ENCODE assay signal across 11 cellular contexts in genomic region chr22:43159484-43160178, GRCh38. TPM values are rescaled to one million over a fixed set of nuclear protein-coding genes. Genes with fewer than 3 reads are reported as not detected.
A peak's percentile ranks its signal among the peaks of the same experiment; 100 is the strongest.
DNase-seq lines count a peak whose midpoint lies in the region; ATAC-seq, FAIRE-seq and TF ChIP-seq lines count a peak whose summit lies in the region.
"Had no signal": no experiment of that assay in that cellular context is flagged by ENCODE, and none has a peak within 500 bp of the region (broad histone marks: within the 10 kb centered on the region; RNA-seq: fewer than 3 reads in every experiment).

No MANE protein-coding gene starts in this region.

- H3K27ac ChIP-seq in K562 (ENCODE audit: extremely low read depth, low read depth, low read length) = no peak overlapping the region
- H3K27ac ChIP-seq: parathyroid adenoma had no signal

- H3K4me3 ChIP-seq in BJ (ENCODE audit: low read depth, low read length) (no peak overlapping the region), H7 (ENCODE audit: insufficient read depth, low read depth, low read length) (no peak overlapping the region), K562 (no peak overlapping the region), mucosa of descending colon (no peak overlapping the region)

- H3K36me3 Mint-ChIP-seq in T-helper 2 cell treated with Interferon-gamma antibody and Interleukin-4, amounts not matched to agents 5 μg/mL and 100 μg/mL, for 36 hours (ENCODE audit: low read depth) = peaks cover 5% of the 10 kb centered on the region

- no peak for TF ChIP-seq EP300 in K562 (IDR thresholded peaks at IDR 0.05; ENCODE audit: low read length)

- H3K9me3 Mint-ChIP-seq in T-helper 2 cell treated with Interferon-gamma antibody and Interleukin-4, amounts not matched to agents 5 μg/mL and 100 μg/mL, for 36 hours = no peaks in the 10 kb centered on the region

- H3K79me2 ChIP-seq in K562 (ENCODE audit: control insufficient read depth, insufficient read depth, low read length) = peaks cover 5% of the 10 kb centered on the region; the same call in 1 of the 3 replicates
- H3K79me2 ChIP-seq: parathyroid adenoma had no signal

- H3K9ac ChIP-seq in K562 (ENCODE audit: insufficient read depth in 1 of 2, low read depth in 2 of 2, low read length in 2 of 2) = no peak overlapping the region; a peak in 1 of 4 replicates
- H3K9ac ChIP-seq: parathyroid adenoma had no signal

- no peaks in the 10 kb centered on the region for H3K4me1 Mint-ChIP-seq in T-helper 2 cell treated with Interferon-gamma antibody and Interleukin-4, amounts not matched to agents 5 μg/mL and 100 μg/mL, for 36 hours (ENCODE audit: low read depth)

- no peaks in the 10 kb centered on the region for H3K27me3 ChIP-seq in BJ (ENCODE audit: control insufficient read depth, insufficient read depth, low read length)
- H3K27me3 ChIP-seq in H7 (ENCODE audit: control insufficient read depth, insufficient read depth, low read length) = no peaks in the 10 kb centered on the region
- no peaks in the 10 kb centered on the region for H3K27me3 ChIP-seq in K562 (ENCODE audit: control insufficient read depth in 2 of 2, insufficient read depth in 2 of 2, low read length in 2 of 2)

- H3K9me1 ChIP-seq in K562 (ENCODE audit: control insufficient read depth, insufficient read depth, low read length) = no peaks in the 10 kb centered on the region

- H3K27ac Mint-ChIP-seq in T-helper 2 cell treated with Interferon-gamma antibody and Interleukin-4, amounts not matched to agents 5 μg/mL and 100 μg/mL, for 36 hours = no peak overlapping the region

- intact Hi-C loops in K562 (cut with micrococcal nuclease) = no loop called here
- intact Hi-C loops in mucosa of descending colon (cut with DNase I, micrococcal nuclease) = no loop called here

- no peaks in the 10 kb centered on the region for H3K9me3 ChIP-seq in K562 (replicated peaks; ENCODE audit: control insufficient read depth, insufficient read depth, low read depth, low read length)
- no peaks in the 10 kb centered on the region for H3K9me3 ChIP-seq in mucosa of descending colon

- H3K36me3 ChIP-seq in BJ (ENCODE audit: control insufficient read depth, insufficient read depth, low read length) (peaks cover 24% of the 10 kb centered on the region), H7 (replicated peaks; ENCODE audit: control insufficient read depth, insufficient read depth, low read length) (no peaks in the 10 kb centered on the region), K562 (ENCODE audit: control insufficient read depth, insufficient read depth, low read length) (peaks cover 19% of the 10 kb centered on the region; the same call in 1 of the 3 replicates), mucosa of descending colon (ENCODE audit: low read depth) (no peaks in the 10 kb centered on the region)

- no peak overlapping the region for H3K4me3 Mint-ChIP-seq in T-helper 2 cell treated with Interferon-gamma antibody and Interleukin-4, amounts not matched to agents 5 μg/mL and 100 μg/mL, for 36 hours

- H2AFZ ChIP-seq in K562 (ENCODE audit: low read depth, low read length) = no peak overlapping the region
- H2AFZ ChIP-seq: parathyroid adenoma had no signal

- 0 out of 2 replicates have a peak, but pooled peaks cover 3% of the 10 kb centered on the region for H4K20me1 ChIP-seq in K562 (replicated peaks; ENCODE audit: control insufficient read depth, insufficient read depth, low read length)

- TF ChIP-seq CTCF in BJ (IDR thresholded peaks at IDR 0.05; ENCODE audit: insufficient read depth, low read depth, low read length) (peak; percentile 27; the same call in 1 of the 2 replicates), K562 (IDR thresholded peaks at IDR 0.05 in 2 of 3, conservative IDR thresholded peaks at IDR 0.05 in 1 of 3; ENCODE audit: insufficient read depth in 2 of 3, low read depth in 1 of 3, low read length in 3 of 3) (peak; percentile 18 to 43 (median 20); a peak in 2 of 6 replicates), mucosa of descending colon (IDR thresholded peaks at IDR 0.05) (peak; percentile 33)

- H3K4me1 ChIP-seq in K562 (replicated peaks in 1 of 2; ENCODE audit: control insufficient read depth in 2 of 2, insufficient read depth in 2 of 2, low read length in 2 of 2) (peaks cover 8 to 49% of the 10 kb centered on the region in 2 experiments), mucosa of descending colon (ENCODE audit: low read depth) (peaks cover 55% of the 10 kb centered on the region)
- H3K4me1 ChIP-seq: parathyroid adenoma had no signal

- 86% methylated on average over 6 of the region's 18 CpGs for WGBS in K562 (ENCODE audit: insufficient coverage, low coverage, missing lambda C conversion rate)

- ATAC-seq in K562 (no peak), mucosa of descending colon (peak; percentile 85)
- no peak for ATAC-seq in stimulated activated naive CD8-positive, alpha-beta T cell treated with anti-CD3 and anti-CD28 coated beads, Interleukin-15, Interleukin-2, amounts not matched to agents 100 U/mL and 50 U/mL, for 24 hours

- no TSS peak for BruUV-seq in K562 (replicated peaks; lab: Mats Ljungman, UMichigan)

- peak in 1 of 2 experiments; percentile 10; a peak in 1 of 4 replicates for TF ChIP-seq RAD21 in K562 (CRISPR knock-in tag; conservative IDR thresholded peaks at IDR 0.05 in 1 of 2, IDR thresholded peaks at IDR 0.05 in 1 of 2)

- no peak overlapping the region for H3K4me2 ChIP-seq in K562 (ENCODE audit: insufficient read depth, low read length)

- in situ Hi-C loops in K562 (cut with MboI) = no loop called here

- TF ChIP-seq POLR2A in K562 (conservative IDR thresholded peaks at IDR 0.05) = no peak

- POLR2A ChIA-PET in BJ (lab: Charles Lee) = no interaction called here
- POLR2A ChIA-PET in K562 (lab: Yijun Ruan, JAX) = no interaction called here

- no peak for FAIRE-seq in K562 (lab: Jason Lieb, UNC)

- H3K27me3 Mint-ChIP-seq in T-helper 2 cell treated with Interferon-gamma antibody and Interleukin-4, amounts not matched to agents 5 μg/mL and 100 μg/mL, for 36 hours (ENCODE audit: low read depth) = no peaks in the 10 kb centered on the region

- DNase-seq in BJ (ENCODE audit: low read depth) = no peak
- DNase-seq in H7 = peak; percentile 94
- peak in 1 of 4 experiments; percentile 29 for DNase-seq in K562 (ENCODE audit: extremely low read depth in 1 of 4, low spot score in 3 of 4)
- peak; percentile 92 to 94 (median 94) for DNase-seq in mucosa of descending colon
- DNase-seq in stimulated activated naive CD8-positive, alpha-beta T cell treated with anti-CD3 and anti-CD28 coated beads, Interleukin-15, Interleukin-2, amounts not matched to agents 100 U/mL and 50 U/mL, for 24 hours = no peak
- no peak for DNase-seq in T-helper 2 cell treated with Interferon-gamma antibody and Interleukin-4, amounts not matched to agents 5 μg/mL and 100 μg/mL, for 36 hours (ENCODE audit: low spot score)
- DNase-seq in SK-N-DZ (ENCODE audit: low spot score) = no peak
- DNase-seq in ureter (ENCODE audit: low spot score) = no peak
- DNase-seq: activated CD4-positive, alpha-beta T cell treated with anti-CD3 and anti-CD28 coated beads for 48 hours; hippocampal formation had no signal

- CTCF ChIA-PET in BJ (lab: Yijun Ruan, JAX) (no interaction called here), K562 (lab: Yijun Ruan, JAX; ENCODE audit: low intra/inter-chr PET ratio) (no interaction called here)

RNA-seq across cellular contexts. Expression of gene TSPO, which starts 8.3 kb away (rescaled TPM):
- 250 and 313 TPM in 2 replicates for polyA plus RNA-seq in BJ (2011; rRNA removed)
- polyA minus RNA-seq in BJ (2011; rRNA and poly(A)+ RNA removed) = 40.0 and 55.3 TPM in 2 replicates
- 39.4 and 45.1 TPM in 2 replicates for total RNA-seq in H7 (2014; rRNA removed; shearing (Covaris generic))
- total RNA-seq in K562 (2011; cell fraction: chromatin; rRNA removed; ENCODE audit: low replicate concordance) = 4.2 and 18.3 TPM in 2 replicates
- total RNA-seq in K562 (2011; cell fraction: nucleolus; rRNA removed) = 30.4 and 33.7 TPM in 2 replicates
- 12.2 and 13.5 TPM in 2 replicates for total RNA-seq in K562 (2011; cell fraction: nucleoplasm; rRNA removed)
- total RNA-seq in K562 (2014; rRNA removed) = 108 and 141 TPM in 2 replicates
- total RNA-seq in K562 (2014; rRNA removed; fragmentation: Illumina TruSeq; extraction: Trizol) = 6.0 and 7.2 TPM in 2 replicates
- 25.3 and 29.2 TPM in 2 replicates for total RNA-seq in K562 (2015; rRNA removed; fragmentation: Illumina TruSeq; extraction: Trizol)
- total RNA-seq in K562 (2021) = 81.7 and 82.4 TPM in 2 replicates
- polyA plus RNA-seq in K562 (2011; rRNA removed) = 29.0 and 49.9 TPM in 2 replicates
- 81.9 and 251 TPM in 2 replicates for polyA plus RNA-seq in K562 (2011; cell fraction: cytosol; rRNA removed)
- polyA plus RNA-seq in K562 (2011; cell fraction: nucleus; rRNA removed) = 42.5 and 50.8 TPM in 2 replicates
- polyA plus RNA-seq in K562 (2012) = 45.5 and 82.4 TPM in 2 replicates
- 11.5 and 38.8 TPM in 2 replicates for polyA plus RNA-seq in K562 (2014; fragmentation: Illumina TruSeq; extraction: Trizol)
- 10 to 100 TPM in 1 of 2 experiments, 1 to 10 TPM in 1; 4.9 to 18.0 TPM for polyA plus RNA-seq in K562 (2014; fragmentation: Nextera tagmentation; extraction: Ambion mirVana)
- polyA plus RNA-seq in K562 (2014; rRNA removed) = 126 and 139 TPM in 2 replicates
- polyA minus RNA-seq in K562 (2011; rRNA and poly(A)+ RNA removed) = 2.7 and 3.9 TPM in 2 replicates
- polyA minus RNA-seq in K562 (2011; cell fraction: cytosol; rRNA and poly(A)+ RNA removed) = 15.2 and 30.7 TPM in 2 replicates
- polyA minus RNA-seq in K562 (2011; cell fraction: nucleus; rRNA and poly(A)+ RNA removed) = 7.3 and 7.7 TPM in 2 replicates
- total RNA-seq in mucosa of descending colon = 100 to 1,000 TPM; 134 to 281 (median 236) TPM
- 5.8 and 11.7 TPM in 2 replicates for polyA plus RNA-seq in SK-N-DZ (2014; cell fraction: cytosol; rRNA removed)
- polyA plus RNA-seq in SK-N-DZ (2014; cell fraction: nucleus; rRNA removed) = 4.1 and 13.1 TPM in 2 replicates
- total RNA-seq in ureter = 130 TPM

RNA-seq across cellular contexts. Expression of gene MCAT, which starts 16.4 kb away (rescaled TPM):
- 12.5 and 19.4 TPM in 2 replicates for polyA plus RNA-seq in BJ (2011; rRNA removed)
- polyA minus RNA-seq in BJ (2011; rRNA and poly(A)+ RNA removed) = 3.8 and 6.6 TPM in 2 replicates
- total RNA-seq in H7 (2014; rRNA removed; shearing (Covaris generic)) = 27.8 and 29.0 TPM in 2 replicates
- 25.0 and 49.3 TPM in 2 replicates for total RNA-seq in K562 (2011; cell fraction: chromatin; rRNA removed; ENCODE audit: low replicate concordance)
- 30.9 and 31.7 TPM in 2 replicates for total RNA-seq in K562 (2011; cell fraction: nucleolus; rRNA removed)
- total RNA-seq in K562 (2011; cell fraction: nucleoplasm; rRNA removed) = 31.2 and 31.8 TPM in 2 replicates
- total RNA-seq in K562 (2014; rRNA removed) = 23.7 and 28.4 TPM in 2 replicates
- total RNA-seq in K562 (2014; rRNA removed; fragmentation: Illumina TruSeq; extraction: Trizol) = 8.1 and 9.6 TPM in 2 replicates
- 11.7 and 12.4 TPM in 2 replicates for total RNA-seq in K562 (2015; rRNA removed; fragmentation: Illumina TruSeq; extraction: Trizol)
- total RNA-seq in K562 (2021) = 26.3 and 27.8 TPM in 2 replicates
- polyA plus RNA-seq in K562 (2011; rRNA removed) = 13.9 and 14.0 TPM in 2 replicates
- 17.7 and 40.8 TPM in 2 replicates for polyA plus RNA-seq in K562 (2011; cell fraction: cytosol; rRNA removed)
- 13.2 and 14.3 TPM in 2 replicates for polyA plus RNA-seq in K562 (2011; cell fraction: nucleus; rRNA removed)
- 12.8 and 15.3 TPM in 2 replicates for polyA plus RNA-seq in K562 (2012)
- polyA plus RNA-seq in K562 (2014; fragmentation: Illumina TruSeq; extraction: Trizol) = 15.0 TPM in 2 replicates
- 1 to 10 TPM; 3.3 to 4.6 TPM for polyA plus RNA-seq in K562 (2014; fragmentation: Nextera tagmentation; extraction: Ambion mirVana)
- polyA plus RNA-seq in K562 (2014; rRNA removed) = 25.3 and 27.7 TPM in 2 replicates
- polyA minus RNA-seq in K562 (2011; rRNA and poly(A)+ RNA removed) = 15.7 and 17.6 TPM in 2 replicates
- 9.4 and 11.2 TPM in 2 replicates for polyA minus RNA-seq in K562 (2011; cell fraction: cytosol; rRNA and poly(A)+ RNA removed)
- polyA minus RNA-seq in K562 (2011; cell fraction: nucleus; rRNA and poly(A)+ RNA removed) = 8.2 and 15.8 TPM in 2 replicates
- 10 to 100 TPM; 16.1 to 18.8 (median 17.0) TPM for total RNA-seq in mucosa of descending colon
- 31.7 and 44.0 TPM in 2 replicates for polyA plus RNA-seq in SK-N-DZ (2014; cell fraction: cytosol; rRNA removed)
- polyA plus RNA-seq in SK-N-DZ (2014; cell fraction: nucleus; rRNA removed) = 22.3 and 24.3 TPM in 2 replicates
- 19.5 TPM for total RNA-seq in ureter

RNA-seq across cellular contexts. Expression of gene TTLL12, which starts 27.3 kb away (rescaled TPM):
- polyA plus RNA-seq in BJ (2011; rRNA removed) = 7.5 and 12.6 TPM in 2 replicates
- 10.1 and 12.0 TPM in 2 replicates for polyA minus RNA-seq in BJ (2011; rRNA and poly(A)+ RNA removed)
- 90.5 and 100 TPM in 2 replicates for total RNA-seq in H7 (2014; rRNA removed; shearing (Covaris generic))
- 25.0 and 72.9 TPM in 2 replicates for total RNA-seq in K562 (2011; cell fraction: chromatin; rRNA removed; ENCODE audit: low replicate concordance)
- total RNA-seq in K562 (2011; cell fraction: nucleolus; rRNA removed) = 53.6 and 60.0 TPM in 2 replicates
- 38.6 and 40.0 TPM in 2 replicates for total RNA-seq in K562 (2011; cell fraction: nucleoplasm; rRNA removed)
- 110 and 158 TPM in 2 replicates for total RNA-seq in K562 (2014; rRNA removed)
- total RNA-seq in K562 (2014; rRNA removed; fragmentation: Illumina TruSeq; extraction: Trizol) = 15.6 and 19.4 TPM in 2 replicates
- 43.0 and 46.7 TPM in 2 replicates for total RNA-seq in K562 (2015; rRNA removed; fragmentation: Illumina TruSeq; extraction: Trizol)
- total RNA-seq in K562 (2021) = 125 and 128 TPM in 2 replicates
- polyA plus RNA-seq in K562 (2011; rRNA removed) = 34.1 and 51.4 TPM in 2 replicates
- 41.6 and 126 TPM in 2 replicates for polyA plus RNA-seq in K562 (2011; cell fraction: cytosol; rRNA removed)
- polyA plus RNA-seq in K562 (2011; cell fraction: nucleus; rRNA removed) = 57.2 and 116 TPM in 2 replicates
- 74.1 and 75.9 TPM in 2 replicates for polyA plus RNA-seq in K562 (2012)
- polyA plus RNA-seq in K562 (2014; fragmentation: Illumina TruSeq; extraction: Trizol) = 70.4 and 136 TPM in 2 replicates
- 1 to 10 TPM; 1.3 to 1.6 TPM for polyA plus RNA-seq in K562 (2014; fragmentation: Nextera tagmentation; extraction: Ambion mirVana)
- polyA plus RNA-seq in K562 (2014; rRNA removed) = 75.2 and 82.3 TPM in 2 replicates
- 18.4 and 27.6 TPM in 2 replicates for polyA minus RNA-seq in K562 (2011; rRNA and poly(A)+ RNA removed)
- 57.8 and 61.9 TPM in 2 replicates for polyA minus RNA-seq in K562 (2011; cell fraction: cytosol; rRNA and poly(A)+ RNA removed)
- 24.0 and 25.8 TPM in 2 replicates for polyA minus RNA-seq in K562 (2011; cell fraction: nucleus; rRNA and poly(A)+ RNA removed)
- 10 to 100 TPM; 47.6 to 95.2 (median 90.1) TPM for total RNA-seq in mucosa of descending colon
- 56.9 and 61.0 TPM in 2 replicates for polyA plus RNA-seq in SK-N-DZ (2014; cell fraction: cytosol; rRNA removed)
- 52.4 and 60.6 TPM in 2 replicates for polyA plus RNA-seq in SK-N-DZ (2014; cell fraction: nucleus; rRNA removed)
- total RNA-seq in ureter = 41.0 TPM

RNA-seq across cellular contexts. Expression of gene BIK, which starts 49.1 kb away (rescaled TPM):
- polyA plus RNA-seq in BJ (2011; rRNA removed) (0.09 TPM in 2 replicates), K562 (2011; rRNA removed) (0.08 and 0.34 TPM in 2 replicates), K562 (2014; fragmentation: Illumina TruSeq; extraction: Trizol) (not detected in 2 replicates), K562 (2014; fragmentation: Nextera tagmentation; extraction: Ambion mirVana) (not detected), K562 (2014; rRNA removed) (0.23 and 0.28 TPM in 2 replicates)
- not detected in 2 replicates for polyA minus RNA-seq in BJ (2011; rRNA and poly(A)+ RNA removed)
- total RNA-seq in H7 (2014; rRNA removed; shearing (Covaris generic)) = 2.1 and 3.2 TPM in 2 replicates
- not detected in 2 replicates for total RNA-seq in K562 (2011; cell fraction: chromatin; rRNA removed; ENCODE audit: low replicate concordance)
- 0.33 TPM in 1 of 2 replicates, not detected in the other for total RNA-seq in K562 (2011; cell fraction: nucleolus; rRNA removed)
- not detected in 2 replicates for total RNA-seq in K562 (2011; cell fraction: nucleoplasm; rRNA removed)
- total RNA-seq in K562 (2014; rRNA removed) (0.18 and 0.69 TPM in 2 replicates), K562 (2014; rRNA removed; fragmentation: Illumina TruSeq; extraction: Trizol) (0.15 and 0.19 TPM in 2 replicates), K562 (2015; rRNA removed; fragmentation: Illumina TruSeq; extraction: Trizol) (not detected in 2 replicates), K562 (2021) (0.20 and 0.22 TPM in 2 replicates), mucosa of descending colon (10 to 100 TPM in 2 of 3 donors, 1 to 10 TPM in 1; 8.4 to 28.3 (median 20.6) TPM), ureter (2.5 TPM)
- 0.58 and 0.78 TPM in 2 replicates for polyA plus RNA-seq in K562 (2011; cell fraction: cytosol; rRNA removed)
- polyA plus RNA-seq in K562 (2011; cell fraction: nucleus; rRNA removed) = 0.41 TPM in 1 of 2 replicates, not detected in the other
- 0.10 and 0.18 TPM in 2 replicates for polyA plus RNA-seq in K562 (2012)
- polyA minus RNA-seq in K562 (2011; rRNA and poly(A)+ RNA removed) = not detected in 2 replicates
- polyA minus RNA-seq in K562 (2011; cell fraction: cytosol; rRNA and poly(A)+ RNA removed) = not detected in 2 replicates
- polyA minus RNA-seq in K562 (2011; cell fraction: nucleus; rRNA and poly(A)+ RNA removed) = not detected in 2 replicates
- polyA plus RNA-seq in SK-N-DZ (2014; cell fraction: cytosol; rRNA removed) = not detected in 2 replicates
- not detected in 2 replicates for polyA plus RNA-seq in SK-N-DZ (2014; cell fraction: nucleus; rRNA removed)

Comparison
In these comparisons a context has a peak if more than half of its experiments do, and no peak if none do; other contexts are left out.
1. DNase-seq: peak in H7 (single experiment) and mucosa of descending colon (3 of 3); none in BJ (single experiment), stimulated activated naive CD8-positive, alpha-beta T cell treated with anti-CD3 and anti-CD28 coated beads, Interleukin-15, Interleukin-2, amounts not matched to agents 100 U/mL and 50 U/mL, for 24 hours (single experiment), T-helper 2 cell treated with Interferon-gamma antibody and Interleukin-4, amounts not matched to agents 5 μg/mL and 100 μg/mL, for 36 hours (single experiment), SK-N-DZ (single experiment) and ureter (single experiment).
2. Peak in every context shown above with its lines, with median percentiles within 50 percentile points of each other: CTCF ChIP-seq.